1 cellular context compared by ENCODE assay signal in the genomic region with DNA sequence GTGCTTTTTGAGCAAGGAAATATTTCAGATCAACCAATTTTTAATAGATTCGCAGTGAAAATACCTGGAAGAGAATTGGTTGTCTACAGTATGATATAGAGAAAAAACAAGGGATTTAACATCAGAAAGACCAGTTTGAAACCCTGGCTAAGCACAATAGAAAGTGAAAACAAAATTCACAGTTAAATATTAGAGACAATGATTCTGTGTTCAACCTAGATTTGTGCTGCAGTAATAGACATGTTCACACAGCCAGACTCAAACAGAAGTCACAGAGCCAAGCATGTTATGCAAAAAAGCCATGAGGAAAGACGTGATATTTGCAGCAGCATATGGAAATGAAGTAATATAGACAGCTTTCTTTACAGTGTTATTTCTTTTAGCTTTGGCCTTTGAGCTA.
TF ChIP-seq lines count a peak whose summit lies in the region.

No MANE protein-coding gene starts in this region.

TF ChIP-seq in GM12878, 131 proteins besides CTCF, POLR2A, EP300 and RAD21 (continued from another document):
- TF ChIP-seq, protein P1, sequence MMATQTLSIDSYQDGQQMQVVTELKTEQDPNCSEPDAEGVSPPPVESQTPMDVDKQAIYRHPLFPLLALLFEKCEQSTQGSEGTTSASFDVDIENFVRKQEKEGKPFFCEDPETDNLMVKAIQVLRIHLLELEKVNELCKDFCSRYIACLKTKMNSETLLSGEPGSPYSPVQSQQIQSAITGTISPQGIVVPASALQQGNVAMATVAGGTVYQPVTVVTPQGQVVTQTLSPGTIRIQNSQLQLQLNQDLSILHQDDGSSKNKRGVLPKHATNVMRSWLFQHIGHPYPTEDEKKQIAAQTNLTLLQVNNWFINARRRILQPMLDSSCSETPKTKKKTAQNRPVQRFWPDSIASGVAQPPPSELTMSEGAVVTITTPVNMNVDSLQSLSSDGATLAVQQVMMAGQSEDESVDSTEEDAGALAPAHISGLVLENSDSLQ (IDR thresholded peaks at IDR 0.05), result no peak
- TF ChIP-seq, protein P2, sequence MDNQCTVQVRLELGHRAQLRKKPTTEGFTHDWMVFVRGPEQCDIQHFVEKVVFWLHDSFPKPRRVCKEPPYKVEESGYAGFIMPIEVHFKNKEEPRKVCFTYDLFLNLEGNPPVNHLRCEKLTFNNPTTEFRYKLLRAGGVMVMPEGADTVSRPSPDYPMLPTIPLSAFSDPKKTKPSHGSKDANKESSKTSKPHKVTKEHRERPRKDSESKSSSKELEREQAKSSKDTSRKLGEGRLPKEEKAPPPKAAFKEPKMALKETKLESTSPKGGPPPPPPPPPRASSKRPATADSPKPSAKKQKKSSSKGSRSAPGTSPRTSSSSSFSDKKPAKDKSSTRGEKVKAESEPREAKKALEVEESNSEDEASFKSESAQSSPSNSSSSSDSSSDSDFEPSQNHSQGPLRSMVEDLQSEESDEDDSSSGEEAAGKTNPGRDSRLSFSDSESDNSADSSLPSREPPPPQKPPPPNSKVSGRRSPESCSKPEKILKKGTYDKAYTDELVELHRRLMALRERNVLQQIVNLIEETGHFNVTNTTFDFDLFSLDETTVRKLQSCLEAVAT (IDR thresholded peaks at IDR 0.05), result no peak
- TF ChIP-seq WRNIP1 (IDR thresholded peaks at IDR 0.05; ENCODE audit: borderline replicate concordance, low read depth, low read length), result no peak
